In genomic region chr7:147199868-147200267, GRCh38 we compare ENCODE assay signal across 25 cellular contexts.
"Had no signal": no experiment of that assay in that cellular context is flagged by ENCODE, and none has a peak within 500 bp of the region (broad histone marks: within the 10 kb centered on the region; RNA-seq: fewer than 3 reads in every experiment).

No MANE protein-coding gene starts in this region.

- H3K9me3 ChIP-seq: gastrocnemius medialis, prostate gland, right atrium auricular region, stomach, upper lobe of left lung had no signal

- FAIRE-seq: kidney, urothelium cell line had no signal

- DNase-seq: cerebellar nuclear complex; cortex of kidney; effector memory CD8-positive, alpha-beta T cell; foreskin fibroblast; gastrocnemius medialis; head of caudate nucleus; kidney; midbrain; naive thymus-derived CD8-positive, alpha-beta T cell; stimulated activated CD4-positive, alpha-beta T cell treated with anti-CD3 and anti-CD28 coated beads, Interleukin-12 subunit alpha, Interleukin-12 subunit beta, amount 100 ng/mL, for 4 hours; stimulated activated CD4-positive, alpha-beta T cell treated with anti-CD3 and anti-CD28 coated beads, Interleukin-1b, Interleukin-23, amount 100 ng/mL, for 48 hours; stimulated activated CD4-positive, alpha-beta T cell treated with anti-CD3 and anti-CD28 coated beads, Interleukin-4, amount 100 ng/mL, for 24 hours; stimulated activated naive CD4-positive, alpha-beta T cell treated with Interleukin-2 at 50 U/mL for 16 hours; stomach; upper lobe of left lung had no signal

- H3K36me3 ChIP-seq: gastrocnemius medialis, prostate gland, right atrium auricular region, stomach, tibial nerve, upper lobe of left lung had no signal

- H3K27ac Mint-ChIP-seq: effector memory CD8-positive, alpha-beta T cell; memory B cell; naive thymus-derived CD8-positive, alpha-beta T cell; stimulated activated effector memory CD8-positive, alpha-beta T cell treated with anti-CD3 and anti-CD28 coated beads, Interleukin-12 subunit alpha, Interleukin-12 subunit beta, amount 100 ng/mL, for 72 hours had no signal

- H3K4me1 ChIP-seq: gastrocnemius medialis, prostate gland, right atrium auricular region, stomach, tibial nerve, upper lobe of left lung had no signal

- H3K36me3 Mint-ChIP-seq: memory B cell; naive thymus-derived CD8-positive, alpha-beta T cell; stimulated activated effector memory CD8-positive, alpha-beta T cell treated with anti-CD3 and anti-CD28 coated beads, Interleukin-12 subunit alpha, Interleukin-12 subunit beta, amount 100 ng/mL, for 72 hours had no signal

- H3K4me3 Mint-ChIP-seq: effector memory CD8-positive, alpha-beta T cell; memory B cell; naive thymus-derived CD8-positive, alpha-beta T cell; stimulated activated effector memory CD8-positive, alpha-beta T cell treated with anti-CD3 and anti-CD28 coated beads, Interleukin-12 subunit alpha, Interleukin-12 subunit beta, amount 100 ng/mL, for 72 hours had no signal

- H3K4me1 Mint-ChIP-seq: memory B cell; naive thymus-derived CD8-positive, alpha-beta T cell; stimulated activated effector memory CD8-positive, alpha-beta T cell treated with anti-CD3 and anti-CD28 coated beads, Interleukin-12 subunit alpha, Interleukin-12 subunit beta, amount 100 ng/mL, for 72 hours had no signal

- H3K4me3 ChIP-seq: gastrocnemius medialis, lung, prostate gland, right atrium auricular region, smooth muscle cell, stomach, tibial nerve, upper lobe of left lung had no signal

- H3K27ac ChIP-seq: gastrocnemius medialis, prostate gland, right atrium auricular region, stomach, tibial nerve, upper lobe of left lung had no signal

- H3K4me2 ChIP-seq: smooth muscle cell had no signal

- H3K27me3 ChIP-seq: gastrocnemius medialis, right atrium auricular region, stomach, tibial nerve, upper lobe of left lung had no signal

- ATAC-seq: effector memory CD8-positive, alpha-beta T cell; gastrocnemius medialis; left lobe of liver; naive thymus-derived CD8-positive, alpha-beta T cell; sciatic nerve; stimulated activated effector memory CD8-positive, alpha-beta T cell treated with anti-CD3 and anti-CD28 coated beads, Interleukin-12 subunit alpha, Interleukin-12 subunit beta, amount 100 ng/mL, for 72 hours had no signal

- H3K27me3 Mint-ChIP-seq: effector memory CD8-positive, alpha-beta T cell; memory B cell; naive thymus-derived CD8-positive, alpha-beta T cell had no signal
